ENCODE assay signal across 8 cellular contexts in the genomic region with DNA sequence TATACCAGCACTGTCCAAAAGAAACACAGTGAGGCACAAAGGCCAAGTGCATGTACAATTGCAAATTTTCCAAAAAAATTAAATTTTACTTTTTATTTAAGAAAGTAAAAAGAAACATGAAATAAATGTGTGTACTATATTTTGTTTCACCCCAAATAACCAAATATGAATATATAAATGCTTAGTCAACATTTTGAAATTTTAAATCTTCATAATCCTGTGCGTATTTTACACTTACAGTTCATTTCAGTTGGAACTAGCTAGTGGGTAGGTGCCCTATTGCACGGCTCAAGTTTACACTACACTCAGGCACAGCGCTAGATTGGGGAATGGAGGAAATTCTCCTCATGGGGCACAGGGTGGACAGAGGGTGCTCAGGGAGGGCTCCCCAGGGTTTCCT. TPM values are rescaled to one million over a fixed set of nuclear protein-coding genes. Genes with fewer than 3 reads are reported as not detected.
DNase-seq lines count a peak whose midpoint lies in the region; TF ChIP-seq lines count a peak whose summit lies in the region.
"Had no signal": no experiment of that assay in that cellular context is flagged by ENCODE, and none has a peak within 500 bp of the region (broad histone marks: within the 10 kb centered on the region; RNA-seq: fewer than 3 reads in every experiment).

No MANE protein-coding gene starts in this region.

- peak overlapping the region; percentile 94; the same call in 1 of the 2 replicates for H2AFZ ChIP-seq in KMS-11 (ENCODE audit: low read depth)

- H4K20me1 ChIP-seq in KMS-11 (ENCODE audit: insufficient read depth) = no peaks in the 10 kb centered on the region

- no peaks in the 10 kb centered on the region for H3K36me3 ChIP-seq in KMS-11 (ENCODE audit: insufficient read depth)
- peaks cover 0 to 28% (median 0%) of the 10 kb centered on the region in 6 donors for H3K36me3 ChIP-seq in spleen
- no peaks in the 10 kb centered on the region for H3K36me3 ChIP-seq in MG63

- H3K9ac ChIP-seq in KMS-11 = no peak overlapping the region

- H3K9me3 ChIP-seq in spleen (peaks cover 0 to 22% (median 14%) of the 10 kb centered on the region in 8 donors), MG63 (no peaks in the 10 kb centered on the region)
- H3K9me3 ChIP-seq: body of pancreas had no signal

- H3K27ac Mint-ChIP-seq in endothelial cell (ENCODE audit: unreplicated experiment) = no peak overlapping the region
- H3K27ac Mint-ChIP-seq: HFFc6 had no signal

- H3K27me3 ChIP-seq in KMS-11 (ENCODE audit: insufficient read depth, low read depth) (no peaks in the 10 kb centered on the region), spleen (replicated peaks in 1 of 7) (no peaks in the 10 kb centered on the region), MG63 (no peaks in the 10 kb centered on the region)
- H3K27me3 ChIP-seq: body of pancreas had no signal

- H3K79me2 ChIP-seq in KMS-11 (ENCODE audit: insufficient read depth, low read depth) = no peaks in the 10 kb centered on the region

- no peak for TF ChIP-seq POLR2A in spleen (IDR thresholded peaks at IDR 0.05)

- no peak overlapping the region for H3K4me3 ChIP-seq in KMS-11 (IDR thresholded peaks at IDR 0.05; ENCODE audit: insufficient read depth, low read depth, low read length)
- H3K4me3 ChIP-seq in spleen = peak overlapping the region in 7 of 8 donors; percentile 57 to 94 (median 70)
- H3K4me3 ChIP-seq in MG63 = no peak overlapping the region

- intact Hi-C loops in spleen (cut with DNase I; ENCODE audit: low total_unique reads) = no loop called here

- peaks cover 18% of the 10 kb centered on the region for H3K4me1 ChIP-seq in KMS-11 (ENCODE audit: low read depth, poor library complexity, severe bottlenecking)
- H3K4me1 ChIP-seq in spleen = peaks cover 20 to 53% (median 38%) of the 10 kb centered on the region in 6 donors

- H3K9me3 Mint-ChIP-seq in endothelial cell (ENCODE audit: unreplicated experiment) = peaks cover 3% of the 10 kb centered on the region

- H3K27me3 Mint-ChIP-seq in endothelial cell (ENCODE audit: unreplicated experiment) = peaks cover 2% of the 10 kb centered on the region

- H3K27ac ChIP-seq in KMS-11 (no peak overlapping the region), spleen (peak overlapping the region in 1 of 8 donors; percentile 89)

- H3K4me3 Mint-ChIP-seq in endothelial cell (ENCODE audit: unreplicated experiment) = peak overlapping the region; percentile 30
- H3K4me3 Mint-ChIP-seq: HFFc6 had no signal

- TF ChIP-seq CTCF in KMS-11 (conservative IDR thresholded peaks at IDR 0.05; ENCODE audit: low read depth, low read length) (no peak), endothelial cell (IDR thresholded peaks at IDR 0.05; ENCODE audit: unreplicated experiment) (no peak), spleen (IDR thresholded peaks at IDR 0.05 in 8 of 11, conservative IDR thresholded peaks at IDR 0.05 in 3 of 11) (no peak)

- H3K4me1 Mint-ChIP-seq in endothelial cell (ENCODE audit: unreplicated experiment) = peaks cover 18% of the 10 kb centered on the region

- WGBS in spleen, 5 donors = 87 to 94% (median 91%) methylated on average over 3 of the region's 3 CpGs

- no peak for DNase-seq in endothelial cell (ENCODE audit: low spot score)
- DNase-seq in spleen = no peak
- no peak for DNase-seq in NCI-H2029 (lab: John Stamatoyannopoulos, UW)
- no peak for DNase-seq in MG63
- DNase-seq: activated CD4-positive, alpha-beta T cell treated with anti-CD3 and anti-CD28 coated beads for 1 hour; HFFc6 had no signal

- H3K4me2 ChIP-seq in KMS-11 = peak overlapping the region; percentile 77

- peaks cover 29% of the 10 kb centered on the region for H3K36me3 Mint-ChIP-seq in endothelial cell (ENCODE audit: low read depth, unreplicated experiment)

RNA-seq across cellular contexts. Expression of a gene that starts 18.0 kb away (rescaled TPM):
- 3.1 TPM for total RNA-seq in endothelial cell (ENCODE audit: unreplicated experiment)
- 100 to 1,000 TPM in 2 of 7 donors, 10 to 100 TPM in 5; 82.8 to 128 (median 89.5) TPM for total RNA-seq in spleen
- 10 to 100 TPM; 20.0 to 26.8 (median 22.3) TPM for polyA plus RNA-seq in spleen
- 7.5 and 16.1 TPM in 2 replicates for total RNA-seq in MG63 (2014; rRNA removed; shearing (Covaris generic); ENCODE audit: low replicate concordance)

RNA-seq across cellular contexts. Expression of a gene that starts 20.3 kb away (rescaled TPM):
- total RNA-seq in endothelial cell (ENCODE audit: unreplicated experiment) = 7.1 TPM
- 100 to 1,000 TPM in 6 of 7 donors, 10 to 100 TPM in 1; 90.1 to 142 (median 109) TPM for total RNA-seq in spleen
- polyA plus RNA-seq in spleen = 10 to 100 TPM; 25.1 to 40.4 (median 34.1) TPM
- total RNA-seq in MG63 (2014; rRNA removed; shearing (Covaris generic); ENCODE audit: low replicate concordance) = 11.2 and 11.3 TPM in 2 replicates

RNA-seq across cellular contexts. Expression of a gene that starts 35.4 kb away (rescaled TPM):
- total RNA-seq in endothelial cell (ENCODE audit: unreplicated experiment) = 28.7 TPM
- 10 to 100 TPM; 31.7 to 50.8 (median 41.4) TPM for total RNA-seq in spleen
- polyA plus RNA-seq in spleen = 10 to 100 TPM; 17.0 to 31.4 (median 29.8) TPM
- 2.9 and 6.6 TPM in 2 replicates for total RNA-seq in MG63 (2014; rRNA removed; shearing (Covaris generic); ENCODE audit: low replicate concordance)

RNA-seq across cellular contexts. Expression of a gene that starts 39.4 kb away (rescaled TPM):
- 19.3 TPM for total RNA-seq in endothelial cell (ENCODE audit: unreplicated experiment)
- 10 to 100 TPM; 21.1 to 41.0 (median 38.1) TPM for total RNA-seq in spleen
- polyA plus RNA-seq in spleen = 10 to 100 TPM; 13.3 to 15.9 (median 15.0) TPM
- total RNA-seq in MG63 (2014; rRNA removed; shearing (Covaris generic); ENCODE audit: low replicate concordance) = 3.2 and 3.8 TPM in 2 replicates

RNA-seq across cellular contexts. Expression of a gene that starts 57.3 kb away (rescaled TPM):
- total RNA-seq in endothelial cell (ENCODE audit: unreplicated experiment) = 8.2 TPM
- total RNA-seq in spleen = 100 to 1,000 TPM in 6 of 7 donors, 10 to 100 TPM in 1; 78.9 to 157 (median 136) TPM
- 10 to 100 TPM; 41.0 to 52.6 (median 42.4) TPM for polyA plus RNA-seq in spleen
- 0.99 and 2.1 TPM in 2 replicates for total RNA-seq in MG63 (2014; rRNA removed; shearing (Covaris generic); ENCODE audit: low replicate concordance)

Comparison
In these comparisons a context has a peak if more than half of its experiments do, and no peak if none do; other contexts are left out.
1. H3K4me3 ChIP-seq: peak in spleen (7 of 8); none in KMS-11 (single experiment) and MG63 (single experiment).